In the genomic region with DNA sequence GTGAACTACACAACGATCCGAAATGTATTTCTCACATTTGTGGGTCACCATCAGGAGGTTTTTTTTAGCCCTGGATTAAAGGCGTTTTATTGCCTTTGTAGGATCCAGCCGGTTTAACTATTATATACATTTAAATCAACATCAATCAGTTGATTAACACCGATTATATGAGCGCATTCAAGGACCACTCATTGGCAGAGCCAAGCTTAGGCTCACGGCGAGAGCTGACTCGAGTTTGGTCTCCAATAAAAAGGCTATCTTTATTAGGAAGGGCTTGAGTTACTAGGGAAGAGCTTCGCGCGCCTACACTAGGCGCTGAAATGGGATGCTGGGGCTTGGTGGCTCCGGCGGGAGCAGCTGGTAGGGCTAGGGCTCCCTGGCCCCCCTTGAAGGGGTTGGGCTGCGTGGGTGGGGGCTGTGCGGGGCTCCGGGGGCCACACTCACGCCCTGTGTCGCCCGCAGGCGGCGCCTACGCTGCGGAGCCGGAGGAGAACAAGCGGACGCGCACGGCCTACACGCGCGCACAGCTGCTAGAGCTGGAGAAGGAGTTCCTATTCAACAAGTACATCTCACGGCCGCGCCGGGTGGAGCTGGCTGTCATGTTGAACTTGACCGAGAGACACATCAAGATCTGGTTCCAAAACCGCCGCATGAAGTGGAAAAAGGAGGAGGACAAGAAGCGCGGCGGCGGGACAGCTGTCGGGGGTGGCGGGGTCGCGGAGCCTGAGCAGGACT, we compare ENCODE assay signal across 1 cellular context.
TF ChIP-seq lines count a peak whose summit lies in the region.

No MANE protein-coding gene starts in this region.

TF ChIP-seq in IMR-90, 13 proteins besides CTCF, POLR2A, EP300 and RAD21 (continued from another document):
- TF ChIP-seq, protein P1, sequence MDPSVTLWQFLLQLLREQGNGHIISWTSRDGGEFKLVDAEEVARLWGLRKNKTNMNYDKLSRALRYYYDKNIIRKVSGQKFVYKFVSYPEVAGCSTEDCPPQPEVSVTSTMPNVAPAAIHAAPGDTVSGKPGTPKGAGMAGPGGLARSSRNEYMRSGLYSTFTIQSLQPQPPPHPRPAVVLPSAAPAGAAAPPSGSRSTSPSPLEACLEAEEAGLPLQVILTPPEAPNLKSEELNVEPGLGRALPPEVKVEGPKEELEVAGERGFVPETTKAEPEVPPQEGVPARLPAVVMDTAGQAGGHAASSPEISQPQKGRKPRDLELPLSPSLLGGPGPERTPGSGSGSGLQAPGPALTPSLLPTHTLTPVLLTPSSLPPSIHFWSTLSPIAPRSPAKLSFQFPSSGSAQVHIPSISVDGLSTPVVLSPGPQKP (IDR thresholded peaks at IDR 0.05; ENCODE audit: borderline replicate concordance, low read depth, low read length) = no peak
- TF ChIP-seq CEBPB (IDR thresholded peaks at IDR 0.05; ENCODE audit: low read depth, low read length) (no peak), RFX5 (IDR thresholded peaks at IDR 0.05; ENCODE audit: low read depth, low read length) (no peak), FOS (IDR thresholded peaks at IDR 0.05; ENCODE audit: low read depth, low read length) (no peak), RCOR1 (IDR thresholded peaks at IDR 0.05; ENCODE audit: insufficient replicate concordance, low read length) (no peak), MXI1 (IDR thresholded peaks at IDR 0.05; ENCODE audit: borderline replicate concordance, low read depth, low read length) (no peak), BHLHE40 (IDR thresholded peaks at IDR 0.05; ENCODE audit: low read depth, low read length) (no peak), NFE2L2 (IDR thresholded peaks at IDR 0.05; ENCODE audit: low read depth, low read length) (no peak), MAZ (IDR thresholded peaks at IDR 0.05; ENCODE audit: borderline replicate concordance, low read depth, low read length) (no peak)
- TF ChIP-seq, protein P2, sequence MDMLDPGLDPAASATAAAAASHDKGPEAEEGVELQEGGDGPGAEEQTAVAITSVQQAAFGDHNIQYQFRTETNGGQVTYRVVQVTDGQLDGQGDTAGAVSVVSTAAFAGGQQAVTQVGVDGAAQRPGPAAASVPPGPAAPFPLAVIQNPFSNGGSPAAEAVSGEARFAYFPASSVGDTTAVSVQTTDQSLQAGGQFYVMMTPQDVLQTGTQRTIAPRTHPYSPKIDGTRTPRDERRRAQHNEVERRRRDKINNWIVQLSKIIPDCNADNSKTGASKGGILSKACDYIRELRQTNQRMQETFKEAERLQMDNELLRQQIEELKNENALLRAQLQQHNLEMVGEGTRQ (IDR thresholded peaks at IDR 0.05; ENCODE audit: low read depth, low read length) = no peak
TF ChIP-seq in IMR-90: peak in this region for 0.
